Comparison of ENCODE assay signal across 21 cellular contexts in the genomic region with DNA sequence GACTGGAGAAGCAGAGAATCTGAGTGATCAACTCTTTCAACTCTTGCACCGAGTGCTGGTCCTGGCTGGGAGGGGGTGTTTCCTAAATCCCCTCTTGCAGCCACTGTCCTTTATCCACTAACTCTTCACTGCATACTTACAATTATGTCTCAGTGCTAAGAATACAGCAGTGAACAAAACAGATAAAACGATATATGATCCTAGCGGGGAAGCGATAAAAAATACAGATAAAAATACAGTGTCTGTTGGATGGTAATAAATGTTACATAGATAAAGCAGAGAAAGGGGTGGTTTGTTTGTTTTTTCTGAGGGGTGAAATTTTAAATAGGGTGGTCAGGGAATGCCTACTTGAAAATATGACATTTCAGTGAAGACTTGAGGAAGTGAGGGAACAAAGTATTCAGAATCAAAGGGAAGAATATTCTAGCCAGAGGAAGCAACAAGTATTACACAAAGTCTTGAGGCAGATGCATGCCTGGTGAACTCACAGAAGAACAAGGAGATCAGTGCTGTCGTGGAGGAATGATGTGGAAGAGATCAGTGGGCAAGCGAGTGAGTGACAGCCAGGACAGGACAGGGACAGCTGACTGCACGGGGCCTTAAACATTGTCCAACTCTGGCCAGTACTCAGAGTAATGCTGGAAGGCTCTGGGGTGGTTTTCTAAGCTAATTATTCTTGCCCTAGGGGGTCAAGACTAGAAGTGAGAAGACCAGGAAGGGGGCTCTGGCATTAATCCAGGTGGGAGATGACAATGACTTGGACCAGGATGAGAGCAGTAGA.
DNase-seq lines count a peak whose midpoint lies in the region; ATAC-seq and TF ChIP-seq lines count a peak whose summit lies in the region.
"Had no signal": no experiment of that assay in that cellular context is flagged by ENCODE, and none has a peak within 500 bp of the region (broad histone marks: within the 10 kb centered on the region; RNA-seq: fewer than 3 reads in every experiment).

No MANE protein-coding gene starts in this region.

- ATAC-seq in IMR-90 (ENCODE audit: low read depth) = no peak
- no peak for ATAC-seq in gastroesophageal sphincter
- no peak for ATAC-seq in GM18517 (IDR thresholded peaks at IDR 0.05; ENCODE audit: unreplicated experiment)
- ATAC-seq in activated T-cell treated with anti-CD3 and anti-CD28 coated beads, Interleukin-2, amount 50 U/mL, for 72 hours (replicated peaks in 1 of 2) = no peak
- ATAC-seq: HCT116 had no signal

- H2AFZ ChIP-seq in IMR-90 (replicated peaks; ENCODE audit: low read length, poor library complexity) = no peak overlapping the region
- H2AFZ ChIP-seq: parathyroid adenoma had no signal

- no peak overlapping the region for H2AK9ac ChIP-seq in IMR-90 (replicated peaks; ENCODE audit: low read depth, low read length, poor library complexity)

- H3K27me3 ChIP-seq in IMR-90 (ENCODE audit: control insufficient read depth, insufficient read depth, low read length) (no peaks in the 10 kb centered on the region), gastroesophageal sphincter (no peaks in the 10 kb centered on the region), stomach (no peaks in the 10 kb centered on the region)
- H3K27me3 ChIP-seq: suprapubic skin had no signal

- H3K4me2 ChIP-seq in IMR-90 (ENCODE audit: low read depth, low read length) = no peak overlapping the region

- H3K36me3 ChIP-seq in IMR-90 (ENCODE audit: control insufficient read depth, insufficient read depth, low read length) (peaks cover 2% of the 10 kb centered on the region; the same call in 1 of the 2 replicates), gastroesophageal sphincter (no peaks in the 10 kb centered on the region), stomach (no peaks in the 10 kb centered on the region)
- H3K36me3 ChIP-seq: suprapubic skin had no signal

- POLR2A ChIA-PET in IMR-90 (lab: Charles Lee; ENCODE audit: unreplicated experiment) = no interaction called here

- H3K14ac ChIP-seq in IMR-90 (replicated peaks; ENCODE audit: low read depth, low read length) = no peak overlapping the region

- H4K5ac ChIP-seq in IMR-90 (ENCODE audit: low read depth, low read length) = no peak overlapping the region

- 83% methylated on average over 1 of the region's 7 CpGs; no CpG with 5 or more reads in 1 of the 2 experiments for WGBS in IMR-90 (ENCODE audit: extremely low coverage in 2 of 2, insufficient read length in 1 of 2), 2 experiments
- 79 to 86% methylated on average over 6 to 7 of the region's 7 CpGs for WGBS in gastroesophageal sphincter (ENCODE audit: low coverage in 1 of 2), 2 donors
- 84 to 91% (median 87%) methylated on average over 7 of the region's 7 CpGs for WGBS in stomach, 5 donors

- no peak overlapping the region; a peak in 1 of 4 replicates for H4K8ac ChIP-seq in IMR-90 (ENCODE audit: low read depth in 2 of 2, low read length in 2 of 2)

- H3K4me3 Mint-ChIP-seq in nephron progenitor cell = no peak overlapping the region
- H3K4me3 Mint-ChIP-seq in activated T-cell treated with anti-CD3 and anti-CD28 coated beads, Interleukin-2, amount 50 U/mL, for 72 hours = no peak overlapping the region
- H3K4me3 Mint-ChIP-seq: activated CD4-positive, alpha-beta memory T cell treated with anti-CD3 and anti-CD28 coated beads, Interleukin-2, amount 10 ng/mL, durations not matched to agents 7 days and 5 days; CD4-positive, alpha-beta T cell; naive B cell had no signal

- dilution Hi-C loops in IMR-90 (cut with HindIII; ENCODE audit: low sequenced_read_pairs, unreplicated experiment) = no loop called here

- H3K9me1 ChIP-seq in IMR-90 (ENCODE audit: insufficient read depth, low read length) = no peaks in the 10 kb centered on the region; the same call in 1 of the 2 replicates

- H3K4me3 ChIP-seq in IMR-90 (ENCODE audit: insufficient read depth, low read depth, low read length) (no peak overlapping the region), gastroesophageal sphincter (no peak overlapping the region), stomach (no peak overlapping the region)
- H3K4me3 ChIP-seq: lung, suprapubic skin had no signal

- in situ Hi-C loops in IMR-90 (cut with MboI; ENCODE audit: low sequenced_read_pairs) = no loop called here

- H3K27ac ChIP-seq in IMR-90 (ENCODE audit: insufficient read depth, low read length) (no peak overlapping the region), gastroesophageal sphincter (peak overlapping the region in 3 of 4 donors; percentile 29 to 57 (median 38)), stomach (peak overlapping the region in 3 of 5 donors; percentile 18 to 49 (median 43))
- H3K27ac ChIP-seq: parathyroid adenoma, suprapubic skin had no signal

- H3K56ac ChIP-seq in IMR-90 (ENCODE audit: extremely low read depth, insufficient read depth, low read length) = no peak overlapping the region

- no peaks in the 10 kb centered on the region for H3K9me3 Mint-ChIP-seq in nephron progenitor cell
- H3K9me3 Mint-ChIP-seq in activated T-cell treated with anti-CD3 and anti-CD28 coated beads, Interleukin-2, amount 50 U/mL, for 72 hours = no peaks in the 10 kb centered on the region
- H3K9me3 Mint-ChIP-seq: activated CD4-positive, alpha-beta memory T cell treated with anti-CD3 and anti-CD28 coated beads, Interleukin-2, amount 10 ng/mL, durations not matched to agents 7 days and 5 days; CD4-positive, alpha-beta T cell; naive B cell had no signal

- peaks cover 13% of the 10 kb centered on the region for H4K20me1 ChIP-seq in IMR-90 (ENCODE audit: insufficient read depth, low read length)

- TF ChIP-seq EP300 in gastroesophageal sphincter (IDR thresholded peaks at IDR 0.05) (no peak), stomach (IDR thresholded peaks at IDR 0.05) (no peak)

- H3K18ac ChIP-seq in IMR-90 (ENCODE audit: low read depth, low read length) = no peak overlapping the region

- intact Hi-C loops in IMR-90 (cut with micrococcal nuclease) (no loop called here), stomach (cut with DNase I; ENCODE audit: low total_unique reads) (no loop called here)

- H3K4me1 Mint-ChIP-seq in nephron progenitor cell = peaks cover 25% of the 10 kb centered on the region
- H3K4me1 Mint-ChIP-seq in activated T-cell treated with anti-CD3 and anti-CD28 coated beads, Interleukin-2, amount 50 U/mL, for 72 hours (ENCODE audit: low read depth) = peaks cover 5% of the 10 kb centered on the region
- H3K4me1 Mint-ChIP-seq: activated CD4-positive, alpha-beta memory T cell treated with anti-CD3 and anti-CD28 coated beads, Interleukin-2, amount 10 ng/mL, durations not matched to agents 7 days and 5 days had no signal

- no peak overlapping the region for H2BK5ac ChIP-seq in IMR-90 (ENCODE audit: low read depth, low read length, poor library complexity, severe bottlenecking)

- TF ChIP-seq POLR2A in IMR-90 (IDR thresholded peaks at IDR 0.05; ENCODE audit: low read depth, low read length) = no peak
- no peak for TF ChIP-seq POLR2A in gastroesophageal sphincter (IDR thresholded peaks at IDR 0.05)
- TF ChIP-seq POLR2A in stomach (IDR thresholded peaks at IDR 0.05) = no peak

- H3K79me1 ChIP-seq in IMR-90 (ENCODE audit: low read depth in 1 of 2, low read length in 2 of 2) = peaks cover 43 to 69% of the 10 kb centered on the region in 2 experiments

- no peak overlapping the region for H2BK120ac ChIP-seq in IMR-90 (ENCODE audit: low read depth, low read length)

- H2AK5ac ChIP-seq in IMR-90 (ENCODE audit: low read depth, low read length) = no peak overlapping the region

- H3K4me1 ChIP-seq in IMR-90 (ENCODE audit: control insufficient read depth, insufficient read depth, low read length) (peaks cover 4% of the 10 kb centered on the region; the same call in 1 of the 2 replicates), gastroesophageal sphincter (peaks cover 0 to 42% (median 5%) of the 10 kb centered on the region in 3 donors), stomach (peaks cover 0 to 26% (median 14%) of the 10 kb centered on the region in 4 donors)
- H3K4me1 ChIP-seq: parathyroid adenoma had no signal

- TF ChIP-seq CTCF in IMR-90 (conservative IDR thresholded peaks at IDR 0.05; ENCODE audit: low read depth, low read length) (no peak), gastroesophageal sphincter (IDR thresholded peaks at IDR 0.05) (no peak), nephron progenitor cell (IDR thresholded peaks at IDR 0.05) (no peak), stomach (IDR thresholded peaks at IDR 0.05) (no peak)

- DNase-seq in IMR-90 = no peak
- no peak for DNase-seq in nephron progenitor cell
- no peak for DNase-seq in stomach
- DNase-seq in DMS79 treated with DMSO at 0.1 percent for 48 hours (lab: John Stamatoyannopoulos, UW) = no peak
- no peak for DNase-seq in activated T-cell treated with anti-CD3 and anti-CD28 coated beads, Interleukin-2, amount 50 U/mL, for 72 hours
- DNase-seq: activated CD4-positive, alpha-beta memory T cell treated with anti-CD3 and anti-CD28 coated beads, Interleukin-2, amount 10 ng/mL, durations not matched to agents 7 days and 5 days; activated naive CD4-positive, alpha-beta T cell; activated T-cell treated with anti-CD3 and anti-CD28 coated beads for 4 hours; amygdala; CD4-positive, alpha-beta T cell; central memory CD4-positive, alpha-beta T cell; foreskin melanocyte; KG1; naive B cell; stimulated activated CD4-positive, alpha-beta T cell treated with anti-CD3 and anti-CD28 coated beads, Interleukin-1b, Interleukin-23, amount 100 ng/mL, for 48 hours had no signal

- BruUV-seq in IMR-90 (replicated peaks; lab: Mats Ljungman, UMichigan) = no TSS peak

- 0 out of 2 replicates have a peak overlapping the region, but pooled peaks have one; percentile 19 for H4K91ac ChIP-seq in IMR-90 (ENCODE audit: insufficient read depth, low read depth, low read length)

- TF ChIP-seq RAD21 in IMR-90 (IDR thresholded peaks at IDR 0.05; ENCODE audit: low read length) = no peak

- peaks cover 26% of the 10 kb centered on the region for H3K36me3 Mint-ChIP-seq in nephron progenitor cell (ENCODE audit: low read depth)
- no peaks in the 10 kb centered on the region for H3K36me3 Mint-ChIP-seq in activated T-cell treated with anti-CD3 and anti-CD28 coated beads, Interleukin-2, amount 50 U/mL, for 72 hours (ENCODE audit: insufficient read depth in 2 of 2)

- H2BK20ac ChIP-seq in IMR-90 (ENCODE audit: low read depth, low read length) = no peak overlapping the region

- no peak overlapping the region for H3K4ac ChIP-seq in IMR-90 (ENCODE audit: low read depth, low read length)

- no peaks in the 10 kb centered on the region for H3K27me3 Mint-ChIP-seq in nephron progenitor cell (ENCODE audit: low read depth, poor library complexity)
- H3K27me3 Mint-ChIP-seq in activated T-cell treated with anti-CD3 and anti-CD28 coated beads, Interleukin-2, amount 50 U/mL, for 72 hours (ENCODE audit: low read depth) = no peaks in the 10 kb centered on the region
- H3K27me3 Mint-ChIP-seq: activated CD4-positive, alpha-beta memory T cell treated with anti-CD3 and anti-CD28 coated beads, Interleukin-2, amount 10 ng/mL, durations not matched to agents 7 days and 5 days; CD4-positive, alpha-beta T cell; naive B cell had no signal

- CTCF ChIA-PET in IMR-90 (lab: Yijun Ruan, JAX) = no interaction called here

- H3K9ac ChIP-seq in IMR-90 (ENCODE audit: low read depth, low read length) = no peak overlapping the region
- H3K9ac ChIP-seq: parathyroid adenoma had no signal

- H2BK15ac ChIP-seq in IMR-90 (ENCODE audit: low read depth, low read length) = no peak overlapping the region

- H3K9me3 ChIP-seq in IMR-90 (ENCODE audit: control insufficient read depth, insufficient read depth, low read length) (no peaks in the 10 kb centered on the region), gastroesophageal sphincter (no peaks in the 10 kb centered on the region), stomach (no peaks in the 10 kb centered on the region)
- H3K9me3 ChIP-seq: suprapubic skin had no signal

- peak overlapping the region; percentile 51; the same call in 1 of the 2 replicates for H3K23ac ChIP-seq in IMR-90 (ENCODE audit: low read depth, low read length)

- peak overlapping the region; percentile 68 for H3K27ac Mint-ChIP-seq in nephron progenitor cell
- H3K27ac Mint-ChIP-seq in activated T-cell treated with anti-CD3 and anti-CD28 coated beads, Interleukin-2, amount 50 U/mL, for 72 hours = no peak overlapping the region
- H3K27ac Mint-ChIP-seq: activated CD4-positive, alpha-beta memory T cell treated with anti-CD3 and anti-CD28 coated beads, Interleukin-2, amount 10 ng/mL, durations not matched to agents 7 days and 5 days; CD4-positive, alpha-beta T cell had no signal
